34 cellular contexts compared by ENCODE assay signal in genomic region chr7:107072133-107072532, GRCh38. TPM values are rescaled to one million over a fixed set of nuclear protein-coding genes. Genes with fewer than 3 reads are reported as not detected.
DNase-seq lines count a peak whose midpoint lies in the region; ATAC-seq, FAIRE-seq and TF ChIP-seq lines count a peak whose summit lies in the region.
"Had no signal": no experiment of that assay in that cellular context is flagged by ENCODE, and none has a peak within 500 bp of the region (broad histone marks: within the 10 kb centered on the region; RNA-seq: fewer than 3 reads in every experiment).

No MANE protein-coding gene starts in this region.

- peak overlapping the region in 1 of 2 experiments; percentile 60; a peak in 2 of 4 replicates for H3K27ac ChIP-seq in SK-N-SH (ENCODE audit: low read depth in 2 of 2, low read length in 1 of 2)
- H3K27ac ChIP-seq in K562 (ENCODE audit: extremely low read depth, low read depth, low read length) = no peak overlapping the region
- no peak overlapping the region for H3K27ac ChIP-seq in mammary epithelial cell (ENCODE audit: insufficient read depth, low read depth, low read length)
- H3K27ac ChIP-seq: 22Rv1; A549; BLaER1; BLaER1 treated with 17β-estradiol and CSF1 and Interleukin-3, amounts not matched to agents 10 nM and 100 nM; C4-2B had no signal

- H3K9me3 ChIP-seq in SK-N-SH = no peaks in the 10 kb centered on the region
- H3K9me3 ChIP-seq in K562 (replicated peaks; ENCODE audit: control insufficient read depth, insufficient read depth, low read depth, low read length) = peaks cover 3% of the 10 kb centered on the region; the same call in 1 of the 2 replicates
- no peaks in the 10 kb centered on the region for H3K9me3 ChIP-seq in mammary epithelial cell (replicated peaks; ENCODE audit: insufficient read depth, low read length)
- H3K9me3 ChIP-seq: A549; BE2C; BLaER1; BLaER1 treated with 17β-estradiol and CSF1 and Interleukin-3, amounts not matched to agents 10 nM and 100 nM; Caco-2 had no signal

- H3F3A ChIP-seq in SK-N-SH (replicated peaks; ENCODE audit: insufficient read depth) = no peaks in the 10 kb centered on the region

- intact Hi-C loops in K562 (cut with micrococcal nuclease) (no loop called here), mammary epithelial cell (cut with micrococcal nuclease) (no loop called here)

- no peaks in the 10 kb centered on the region for H3K9me2 ChIP-seq in SK-N-SH

- DNase-seq in SK-N-DZ (ENCODE audit: low spot score) = peak; percentile 84
- DNase-seq in SK-N-SH = no peak
- no peak for DNase-seq in K562 (ENCODE audit: extremely low read depth in 1 of 4, low spot score in 3 of 4)
- DNase-seq in T1000 (lab: John Stamatoyannopoulos, UW) = no peak
- no peak for DNase-seq in mammary epithelial cell
- DNase-seq: 8988T; ACHN; AML-193; BE2C; C1 segment of cervical spinal cord; Caco-2; Calu3; CD4-positive, alpha-beta memory T cell; CD4-positive, alpha-beta T cell; CD4-positive, CD25-positive, alpha-beta regulatory T cell; CD8-positive, alpha-beta memory T cell; CD8-positive, alpha-beta T cell; COR-L47; DMS 273 treated with DMSO at 0.1 percent for 48 hours; DMS153; DMS53; DMS79; DMS79 treated with DMSO at 0.1 percent for 48 hours; DND-41; EL had no signal

- dilution Hi-C loops in mammary epithelial cell (cut with HindIII; ENCODE audit: low sequenced_read_pairs) = no loop called here

- no peaks in the 10 kb centered on the region for H3K9me1 ChIP-seq in K562 (ENCODE audit: control insufficient read depth, insufficient read depth, low read length)

- H3K27me3 ChIP-seq in SK-N-SH (ENCODE audit: insufficient read depth) = no peaks in the 10 kb centered on the region
- no peaks in the 10 kb centered on the region for H3K27me3 ChIP-seq in K562 (ENCODE audit: control insufficient read depth in 2 of 2, insufficient read depth in 2 of 2, low read length in 2 of 2)
- H3K27me3 ChIP-seq in mammary epithelial cell (ENCODE audit: insufficient read depth, low read length) = no peaks in the 10 kb centered on the region
- H3K27me3 ChIP-seq: BE2C; BLaER1; BLaER1 treated with 17β-estradiol and CSF1 and Interleukin-3, amounts not matched to agents 10 nM and 100 nM had no signal

- TF ChIP-seq CTCF in SK-N-SH (IDR thresholded peaks at IDR 0.05) (no peak), K562 (IDR thresholded peaks at IDR 0.05 in 2 of 3, conservative IDR thresholded peaks at IDR 0.05 in 1 of 3; ENCODE audit: insufficient read depth in 2 of 3, low read depth in 1 of 3, low read length in 3 of 3) (no peak), mammary epithelial cell (conservative IDR thresholded peaks at IDR 0.05 in 1 of 2, IDR thresholded peaks at IDR 0.05 in 1 of 2; ENCODE audit: extremely low read depth in 1 of 2, insufficient read depth in 1 of 2, low read depth in 1 of 2, low read length in 2 of 2) (no peak)

- 40% methylated on average over 1 of the region's 1 CpG for WGBS in SK-N-SH (ENCODE audit: low lambda C conversion rate)
- 98% methylated on average over 1 of the region's 1 CpG for WGBS in K562 (ENCODE audit: insufficient coverage, low coverage, missing lambda C conversion rate)
- 89% methylated on average over 1 of the region's 1 CpG for WGBS in mammary epithelial cell (ENCODE audit: low coverage, missing lambda C conversion rate)

- H3K9ac ChIP-seq in SK-N-SH (no peak overlapping the region), K562 (ENCODE audit: insufficient read depth in 1 of 2, low read depth in 2 of 2, low read length in 2 of 2) (no peak overlapping the region), mammary epithelial cell (ENCODE audit: insufficient read depth, low read length) (no peak overlapping the region)
- H3K9ac ChIP-seq: BLaER1; BLaER1 treated with 17β-estradiol and CSF1 and Interleukin-3, amounts not matched to agents 10 nM and 100 nM had no signal

- POLR2A ChIA-PET in SK-N-SH (lab: Yijun Ruan, JAX) = no interaction called here
- POLR2A ChIA-PET in K562 (lab: Yijun Ruan, JAX) = no interaction called here

- no peaks in the 10 kb centered on the region for H3K79me2 ChIP-seq in SK-N-SH (ENCODE audit: insufficient read depth)
- H3K79me2 ChIP-seq in K562 (ENCODE audit: control insufficient read depth, insufficient read depth, low read length) = peaks cover 81% of the 10 kb centered on the region
- H3K79me2 ChIP-seq in mammary epithelial cell (ENCODE audit: insufficient read depth, low read length) = no peaks in the 10 kb centered on the region

- in situ Hi-C loops in K562 (cut with MboI) (no loop called here), mammary epithelial cell (cut with MboI; ENCODE audit: low sequenced_read_pairs in 2 of 2) (no loop called here)

- BruUV-seq in K562 (replicated peaks; lab: Mats Ljungman, UMichigan) (no TSS peak), mammary epithelial cell (replicated peaks; lab: Mats Ljungman, UMichigan) (no TSS peak)

- ATAC-seq in SK-N-SH treated with all-trans-retinoic acid at 6 μM for 48 hours (peak; percentile 72), K562 (no peak), GM19463 (IDR thresholded peaks at IDR 0.05; ENCODE audit: unreplicated experiment) (no peak), HG02852 (IDR thresholded peaks at IDR 0.05; ENCODE audit: unreplicated experiment) (no peak)
- ATAC-seq: A549; CD8-positive, alpha-beta T cell had no signal

- CTCF ChIA-PET in SK-N-SH (lab: Yijun Ruan, JAX) (no interaction called here), K562 (lab: Yijun Ruan, JAX; ENCODE audit: low intra/inter-chr PET ratio) (no interaction called here), mammary epithelial cell (lab: Charles Lee; ENCODE audit: low non-redundant PET) (no interaction called here)

- H3K36me3 ChIP-seq in SK-N-SH (replicated peaks in 1 of 2; ENCODE audit: control insufficient read depth in 1 of 2, insufficient read depth in 2 of 2, low read length in 1 of 2) = no peaks in the 10 kb centered on the region
- H3K36me3 ChIP-seq in K562 (ENCODE audit: control insufficient read depth, insufficient read depth, low read length) = peaks cover 31% of the 10 kb centered on the region
- H3K36me3 ChIP-seq in mammary epithelial cell (ENCODE audit: insufficient read depth, low read length) = no peaks in the 10 kb centered on the region
- H3K36me3 ChIP-seq: BE2C; BLaER1; BLaER1 treated with 17β-estradiol and CSF1 and Interleukin-3, amounts not matched to agents 10 nM and 100 nM had no signal

- H2AFZ ChIP-seq in SK-N-SH (ENCODE audit: low read depth) = no peak overlapping the region
- H2AFZ ChIP-seq in K562 (ENCODE audit: low read depth, low read length) = no peak overlapping the region
- H2AFZ ChIP-seq in mammary epithelial cell (ENCODE audit: low read depth, low read length) = no peak overlapping the region

- no peak for FAIRE-seq in K562 (lab: Jason Lieb, UNC)
- FAIRE-seq: A549, D721Med had no signal

- H3K4me3 ChIP-seq in SK-N-SH (ENCODE audit: low read depth in 2 of 2, low read length in 1 of 2) (no peak overlapping the region), K562 (no peak overlapping the region), mammary epithelial cell (replicated peaks in 1 of 3; ENCODE audit: insufficient read depth in 1 of 3, low read depth in 2 of 3, low read length in 3 of 3) (no peak overlapping the region)
- H3K4me3 ChIP-seq: A549; BLaER1; BLaER1 treated with 17β-estradiol and CSF1 and Interleukin-3, amounts not matched to agents 10 nM and 100 nM had no signal

- no peak overlapping the region for H3K4me2 ChIP-seq in SK-N-SH
- H3K4me2 ChIP-seq in K562 (ENCODE audit: insufficient read depth, low read length) = no peak overlapping the region
- H3K4me2 ChIP-seq in mammary epithelial cell (ENCODE audit: insufficient read depth, low read depth, low read length) = no peak overlapping the region
- H3K4me2 ChIP-seq: A549; BLaER1; BLaER1 treated with 17β-estradiol and CSF1 and Interleukin-3, amounts not matched to agents 10 nM and 100 nM had no signal

- TF ChIP-seq POLR2A in K562 (conservative IDR thresholded peaks at IDR 0.05) = no peak

- TF ChIP-seq RAD21 in SK-N-SH (IDR thresholded peaks at IDR 0.05; ENCODE audit: low read length) = no peak
- TF ChIP-seq RAD21 in K562 (CRISPR knock-in tag; conservative IDR thresholded peaks at IDR 0.05 in 1 of 2, IDR thresholded peaks at IDR 0.05 in 1 of 2) = no peak

- H4K20me1 ChIP-seq in SK-N-SH (ENCODE audit: insufficient read depth) (no peaks in the 10 kb centered on the region), K562 (replicated peaks; ENCODE audit: control insufficient read depth, insufficient read depth, low read length) (0 out of 2 replicates have a peak, but pooled peaks cover under 1% of the 10 kb centered on the region), mammary epithelial cell (ENCODE audit: insufficient read depth, low read length) (no peaks in the 10 kb centered on the region)
- H4K20me1 ChIP-seq: BLaER1; BLaER1 treated with 17β-estradiol and CSF1 and Interleukin-3, amounts not matched to agents 10 nM and 100 nM had no signal

- H3K4me1 ChIP-seq in SK-N-SH (ENCODE audit: control insufficient read depth in 1 of 2, insufficient read depth in 2 of 2, low read depth in 1 of 2, low read length in 1 of 2) (peaks cover 9 to 17% of the 10 kb centered on the region in 2 experiments; a peak in 2 of 4 replicates), K562 (replicated peaks in 1 of 2; ENCODE audit: control insufficient read depth in 2 of 2, insufficient read depth in 2 of 2, low read length in 2 of 2) (peaks cover 8 to 27% of the 10 kb centered on the region in 2 experiments), mammary epithelial cell (ENCODE audit: insufficient read depth, low read length) (no peaks in the 10 kb centered on the region)
- H3K4me1 ChIP-seq: A549, BLaER1, Caco-2 had no signal

- TF ChIP-seq EP300 in SK-N-SH (IDR thresholded peaks at IDR 0.05; ENCODE audit: borderline replicate concordance in 1 of 2, low read depth in 1 of 2, low read length in 1 of 2) (peak in 1 of 2 experiments; percentile 82; a peak in 2 of 4 replicates), K562 (IDR thresholded peaks at IDR 0.05; ENCODE audit: low read length) (no peak)

RNA-seq across cellular contexts. Expression of gene PRKAR2B, which starts 27.6 kb away (rescaled TPM):
- 38.9 and 46.0 TPM in 2 replicates for polyA plus RNA-seq in SK-N-DZ (2014; cell fraction: cytosol; rRNA removed)
- polyA plus RNA-seq in SK-N-DZ (2014; cell fraction: nucleus; rRNA removed) = 17.1 and 24.7 TPM in 2 replicates
- polyA plus RNA-seq in SK-N-SH (2012; rRNA removed) (17.3 and 19.3 TPM in 2 replicates), K562 (2011; rRNA removed) (122 and 173 TPM in 2 replicates), K562 (2014; fragmentation: Illumina TruSeq; extraction: Trizol) (117 and 140 TPM in 2 replicates), K562 (2014; fragmentation: Nextera tagmentation; extraction: Ambion mirVana) (10 to 100 TPM; 59.0 to 65.4 TPM), K562 (2014; rRNA removed) (77.1 and 86.2 TPM in 2 replicates), mammary epithelial cell (not detected)
- polyA plus RNA-seq in SK-N-SH (2012; cell fraction: cytosol; rRNA removed) = 27.9 and 35.2 TPM in 2 replicates
- polyA plus RNA-seq in SK-N-SH (2012; cell fraction: nucleus; rRNA removed) = 4.7 and 9.6 TPM in 2 replicates
- 16.3 and 57.4 TPM in 2 replicates for total RNA-seq in K562 (2011; cell fraction: chromatin; rRNA removed; ENCODE audit: low replicate concordance)
- total RNA-seq in K562 (2011; cell fraction: nucleolus; rRNA removed) = 14.3 and 18.3 TPM in 2 replicates
- total RNA-seq in K562 (2011; cell fraction: nucleoplasm; rRNA removed) = 31.1 and 47.5 TPM in 2 replicates
- total RNA-seq in K562 (2014; rRNA removed) (107 and 108 TPM in 2 replicates), K562 (2014; rRNA removed; fragmentation: Illumina TruSeq; extraction: Trizol) (156 and 172 TPM in 2 replicates), K562 (2015; rRNA removed; fragmentation: Illumina TruSeq; extraction: Trizol) (131 and 138 TPM in 2 replicates), K562 (2021) (115 and 129 TPM in 2 replicates), mammary epithelial cell (under 1 TPM in 1 of 2 donors, not detected in 1; 0.17 TPM)
- 29.4 and 57.2 TPM in 2 replicates for polyA plus RNA-seq in K562 (2011; cell fraction: cytosol; rRNA removed)
- 17.3 and 27.3 TPM in 2 replicates for polyA plus RNA-seq in K562 (2011; cell fraction: nucleus; rRNA removed)
- 79.6 and 100 TPM in 2 replicates for polyA plus RNA-seq in K562 (2012)
- 205 and 212 TPM in 2 replicates for polyA minus RNA-seq in K562 (2011; rRNA and poly(A)+ RNA removed)
- 96.1 and 101 TPM in 2 replicates for polyA minus RNA-seq in K562 (2011; cell fraction: cytosol; rRNA and poly(A)+ RNA removed)
- polyA minus RNA-seq in K562 (2011; cell fraction: nucleus; rRNA and poly(A)+ RNA removed) = 19.3 and 36.1 TPM in 2 replicates
- not detected for polyA minus RNA-seq in mammary epithelial cell
